26 cellular contexts compared by ENCODE assay signal in genomic region chr10:118139321-118139720, GRCh38.
DNase-seq lines count a peak whose midpoint lies in the region; ATAC-seq, FAIRE-seq and TF ChIP-seq lines count a peak whose summit lies in the region.
"Had no signal": no experiment of that assay in that cellular context is flagged by ENCODE, and none has a peak within 500 bp of the region (broad histone marks: within the 10 kb centered on the region; RNA-seq: fewer than 3 reads in every experiment).

No MANE protein-coding gene starts in this region.

- ATAC-seq in HG02884 (IDR thresholded peaks at IDR 0.05; ENCODE audit: unreplicated experiment) (no peak), lower lobe of right lung (no peak), pancreas (no peak)
- ATAC-seq: activated naive CD4-positive, alpha-beta T cell treated with anti-CD3 and anti-CD28 coated beads, Interleukin-2, amount 50 U/mL, for 72 hours; mucosa of descending colon; natural killer cell treated with Interleukin-12 subunit alpha and Interleukin-12 subunit beta and Interleukin-15 and Interleukin-18, amount 100 ng/mL, for 72 hours; stimulated activated effector memory CD8-positive, alpha-beta T cell treated with anti-CD3 and anti-CD28 coated beads, Interleukin-12 subunit alpha, Interleukin-12 subunit beta, amount 100 ng/mL, for 72 hours had no signal

- TF ChIP-seq CTCF in lower lobe of right lung (IDR thresholded peaks at IDR 0.05) (no peak), pancreas (IDR thresholded peaks at IDR 0.05) (no peak)

- no peak overlapping the region for H3K27ac ChIP-seq in epithelial cell of prostate
- no peak overlapping the region for H3K27ac ChIP-seq in lower lobe of right lung
- H3K27ac ChIP-seq in pancreas, result no peak overlapping the region
- H3K27ac ChIP-seq: breast epithelium, colonic mucosa, SJSA1 had no signal

- H3K9me3 ChIP-seq in lower lobe of right lung (no peaks in the 10 kb centered on the region), pancreas (no peaks in the 10 kb centered on the region)
- H3K9me3 ChIP-seq: breast epithelium, colonic mucosa, mucosa of descending colon, SJSA1 had no signal

- DNase-seq in EL, result peak; percentile 7
- DNase-seq in HT1080 (ENCODE audit: low read depth), result peak; percentile 10
- peak; percentile 2 for DNase-seq in epithelial cell of prostate (ENCODE audit: low read depth, low spot score)
- DNase-seq in renal cortical epithelial cell (ENCODE audit: low read depth), result peak; percentile 70
- DNase-seq in stimulated activated CD4-positive, alpha-beta T cell treated with anti-CD3 and anti-CD28 coated beads, Interleukin-15, amount 100 ng/mL, for 24 hours, result no peak
- DNase-seq in lower lobe of right lung, result no peak
- DNase-seq in pancreas, result no peak
- DNase-seq: activated CD4-positive, alpha-beta T cell treated with anti-CD3 and anti-CD28 coated beads for 48 hours; amygdala; colonic mucosa; effector CD8-positive, alpha-beta T cell; erythroblast; head of caudate nucleus; IMR-90; kidney; mucosa of descending colon; NCI-H2107; substantia nigra had no signal

- intact Hi-C loops in lower lobe of right lung (cut with DNase I), result no loop called here
- intact Hi-C loops in pancreas (cut with DNase I), result no loop called here

- FAIRE-seq in pancreas (lab: Jason Lieb, UNC), result no peak
- FAIRE-seq: GM12892 had no signal

- H3K27me3 ChIP-seq in lower lobe of right lung (ENCODE audit: low read depth) (no peaks in the 10 kb centered on the region), pancreas (no peaks in the 10 kb centered on the region)
- H3K27me3 ChIP-seq: breast epithelium, colonic mucosa, SJSA1 had no signal

- H3K4me3 ChIP-seq in lower lobe of right lung, result no peak overlapping the region
- H3K4me3 ChIP-seq in pancreas, result no peak overlapping the region
- H3K4me3 ChIP-seq: breast epithelium, colonic mucosa, lung, mucosa of descending colon, SJSA1 had no signal

- no peaks in the 10 kb centered on the region for H3K4me1 ChIP-seq in lower lobe of right lung
- no peaks in the 10 kb centered on the region for H3K4me1 ChIP-seq in pancreas
- H3K4me1 ChIP-seq: breast epithelium, colonic mucosa, SJSA1 had no signal

- H3K36me3 ChIP-seq in lower lobe of right lung (no peaks in the 10 kb centered on the region), pancreas (no peaks in the 10 kb centered on the region)
- H3K36me3 ChIP-seq: breast epithelium, colonic mucosa, SJSA1 had no signal

Comparison
In these comparisons a context has a peak if more than half of its experiments do, and no peak if none do; other contexts are left out.
1. DNase-seq: peak in EL (single experiment), HT1080 (single experiment), epithelial cell of prostate (single experiment) and renal cortical epithelial cell (single experiment); none in stimulated activated CD4-positive, alpha-beta T cell treated with anti-CD3 and anti-CD28 coated beads, Interleukin-15, amount 100 ng/mL, for 24 hours (single experiment), lower lobe of right lung (single experiment) and pancreas (0 of 6).